17 cellular contexts compared by ENCODE assay signal in the genomic region with DNA sequence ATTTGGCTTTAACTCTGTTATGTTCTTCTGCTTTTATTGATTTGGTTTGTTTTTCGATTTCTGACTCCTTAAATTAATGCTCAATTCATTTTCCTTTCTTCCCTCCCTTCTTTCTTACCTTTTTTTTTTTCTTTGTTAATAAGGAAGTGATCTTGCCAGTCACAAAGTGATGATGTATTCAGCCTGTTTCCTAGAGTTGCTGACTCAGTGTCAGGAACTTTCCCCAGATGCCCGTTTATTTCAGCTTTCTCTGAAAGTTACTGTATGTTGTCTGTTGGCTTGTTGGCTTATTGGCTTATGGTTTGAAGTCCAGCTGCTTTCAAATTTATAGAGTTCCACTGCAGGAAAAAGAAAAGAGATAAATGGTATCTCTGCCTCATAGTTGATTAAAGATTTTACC. TPM values are rescaled to one million over a fixed set of nuclear protein-coding genes. Genes with fewer than 3 reads are reported as not detected.
DNase-seq lines count a peak whose midpoint lies in the region; ATAC-seq and TF ChIP-seq lines count a peak whose summit lies in the region.
"Had no signal": no experiment of that assay in that cellular context is flagged by ENCODE, and none has a peak within 500 bp of the region (broad histone marks: within the 10 kb centered on the region; RNA-seq: fewer than 3 reads in every experiment).

No MANE protein-coding gene starts in this region.

- peak overlapping the region; percentile 4 for H2AFZ ChIP-seq in SK-N-SH (ENCODE audit: low read depth)

- TF ChIP-seq EP300 in SK-N-SH (IDR thresholded peaks at IDR 0.05; ENCODE audit: borderline replicate concordance in 1 of 2, low read depth in 1 of 2, low read length in 1 of 2) = no peak

- no peaks in the 10 kb centered on the region for H3K79me2 ChIP-seq in SK-N-SH (ENCODE audit: insufficient read depth)

- TF ChIP-seq RAD21 in SK-N-SH (IDR thresholded peaks at IDR 0.05; ENCODE audit: low read length) = no peak

- WGBS in SK-N-SH (ENCODE audit: low lambda C conversion rate) = 6% methylated on average over 2 of the region's 2 CpGs

- H4K20me1 ChIP-seq in SK-N-SH (ENCODE audit: insufficient read depth) = no peaks in the 10 kb centered on the region

- H3K27ac ChIP-seq in SK-N-SH (ENCODE audit: low read depth in 2 of 2, low read length in 1 of 2) (no peak overlapping the region; a peak in 1 of 4 replicates), tibial artery (no peak overlapping the region)
- H3K27ac ChIP-seq: C4-2B, prostate gland, thyroid gland had no signal

- H3K9me3 ChIP-seq in SK-N-SH = no peaks in the 10 kb centered on the region
- no peaks in the 10 kb centered on the region for H3K9me3 ChIP-seq in tibial artery
- H3K9me3 ChIP-seq: prostate gland, thyroid gland had no signal

- POLR2A ChIA-PET in SK-N-SH (lab: Yijun Ruan, JAX) = no interaction called here

- intact Hi-C loops in tibial artery (cut with DNase I; ENCODE audit: low total_unique reads) = no loop called here

- no peak overlapping the region for H3K4me2 ChIP-seq in SK-N-SH

- H3K9ac ChIP-seq in SK-N-SH = no peak overlapping the region

- H3K27me3 ChIP-seq in SK-N-SH (ENCODE audit: insufficient read depth) (no peaks in the 10 kb centered on the region), tibial artery (no peaks in the 10 kb centered on the region)
- H3K27me3 ChIP-seq: thyroid gland had no signal

- no peaks in the 10 kb centered on the region for H3K9me2 ChIP-seq in SK-N-SH

- H3K4me3 ChIP-seq in SK-N-SH (ENCODE audit: low read depth in 2 of 2, low read length in 1 of 2) (no peak overlapping the region), tibial artery (no peak overlapping the region)
- H3K4me3 ChIP-seq: prostate gland, thyroid gland had no signal

- H3K36me3 ChIP-seq in SK-N-SH (replicated peaks in 1 of 2; ENCODE audit: control insufficient read depth in 1 of 2, insufficient read depth in 2 of 2, low read length in 1 of 2) (no peaks in the 10 kb centered on the region), tibial artery (no peaks in the 10 kb centered on the region)
- H3K36me3 ChIP-seq: prostate gland, thyroid gland had no signal

- peaks cover 3% of the 10 kb centered on the region for H3F3A ChIP-seq in SK-N-SH (replicated peaks; ENCODE audit: insufficient read depth)

- no peak for ATAC-seq in activated CD4-positive, CD25-positive, alpha-beta regulatory T cell treated with anti-CD3 and anti-CD28 coated beads, Interleukin-2, amount 50 U/mL, for 24 hours
- no peak for ATAC-seq in GM18511 (IDR thresholded peaks at IDR 0.05; ENCODE audit: unreplicated experiment)
- ATAC-seq: left lobe of liver had no signal

- CTCF ChIA-PET in SK-N-SH (lab: Yijun Ruan, JAX) = interaction anchor here (1.7 kb wide), 1 partner anchor 50 kb away, joined by 5 read pairs; no protein-coding TSS in a partner anchor

- peak; percentile 41 for DNase-seq in HPDE6-E6E7 (ENCODE audit: extremely low spot score)
- no peak for DNase-seq in SK-N-SH
- DNase-seq in fibroblast of gingiva (ENCODE audit: low read depth) = peak; percentile 71
- DNase-seq in renal cortical epithelial cell (ENCODE audit: low read depth) = peak; percentile 23
- DNase-seq in NCI-H2227 treated with DMSO at 0.1 percent for 48 hours (lab: John Stamatoyannopoulos, UW) = no peak
- DNase-seq in tibial artery = no peak
- DNase-seq: naive B cell, NCI-H2081, SHP77 treated with DMSO at 0.1 percent for 48 hours, thyroid gland had no signal

- no peaks in the 10 kb centered on the region for H3K4me1 ChIP-seq in SK-N-SH (ENCODE audit: control insufficient read depth in 1 of 2, insufficient read depth in 2 of 2, low read depth in 1 of 2, low read length in 1 of 2)
- no peaks in the 10 kb centered on the region for H3K4me1 ChIP-seq in tibial artery
- H3K4me1 ChIP-seq: prostate gland, thyroid gland had no signal

- no peak for TF ChIP-seq CTCF in SK-N-SH (IDR thresholded peaks at IDR 0.05)
- TF ChIP-seq CTCF in tibial artery (IDR thresholded peaks at IDR 0.05) = no peak

TF ChIP-seq in SK-N-SH, 30 proteins besides CTCF, POLR2A, EP300 and RAD21:
- TF ChIP-seq CHD2 (IDR thresholded peaks at IDR 0.05; ENCODE audit: low read length, partially characterized antibody) = no peak
- no peak for TF ChIP-seq USF1 (IDR thresholded peaks at IDR 0.05; ENCODE audit: borderline replicate concordance, low read depth)
- no peak for TF ChIP-seq PBX3 (IDR thresholded peaks at IDR 0.05)
- TF ChIP-seq IRF3 (IDR thresholded peaks at IDR 0.05; ENCODE audit: low read depth, low read length) = no peak
- TF ChIP-seq POLR2AphosphoS5 (IDR thresholded peaks at IDR 0.05; ENCODE audit: low read depth, low read length) = no peak

RNA-seq across cellular contexts. Expression of gene SLC6A15, which starts 12.4 kb away (rescaled TPM):
- 0.76 and 0.96 TPM in 2 replicates for polyA plus RNA-seq in SK-N-SH (2012; rRNA removed)
- 1.2 and 1.6 TPM in 2 replicates for polyA plus RNA-seq in SK-N-SH (2012; cell fraction: cytosol; rRNA removed)
- 0.36 and 1.0 TPM in 2 replicates for polyA plus RNA-seq in SK-N-SH (2012; cell fraction: nucleus; rRNA removed)
- 0.30 and 2.8 TPM in 2 replicates for total RNA-seq in renal cortical epithelial cell
- total RNA-seq: activated CD8-positive, alpha-beta memory T cell treated with anti-CD3 and anti-CD28 coated beads for 36 hours; cardiac septum had no signal

Comparison
In these comparisons a context has a peak if more than half of its experiments do, and no peak if none do; other contexts are left out.
1. DNase-seq: peak in HPDE6-E6E7 (single experiment), fibroblast of gingiva (single experiment) and renal cortical epithelial cell (single experiment); none in SK-N-SH (single experiment), NCI-H2227 treated with DMSO at 0.1 percent for 48 hours (single experiment) and tibial artery (0 of 2).